ENCODE assay signal across 11 cellular contexts in the genomic region with DNA sequence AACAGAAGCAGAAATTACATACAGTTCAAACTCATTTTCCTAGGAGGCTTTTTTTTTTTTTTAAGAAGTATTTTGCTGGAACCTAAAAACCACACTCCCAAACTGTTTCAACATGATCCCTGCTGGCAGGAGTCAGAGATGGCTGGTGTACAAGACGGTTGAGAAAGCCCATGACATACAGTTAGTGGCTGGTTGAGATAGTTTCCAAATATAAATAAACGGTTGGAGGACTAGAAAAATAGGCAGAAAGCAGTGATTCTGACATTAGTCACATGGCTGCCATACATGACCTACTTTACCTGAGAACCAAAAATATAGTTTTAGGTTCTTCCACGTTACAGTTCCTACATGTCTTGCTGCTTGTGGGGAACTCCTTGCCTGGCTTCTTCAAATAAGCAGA. TPM values are rescaled to one million over a fixed set of nuclear protein-coding genes. Genes with fewer than 3 reads are reported as not detected.
DNase-seq lines count a peak whose midpoint lies in the region; ATAC-seq and TF ChIP-seq lines count a peak whose summit lies in the region.
"Had no signal": no experiment of that assay in that cellular context is flagged by ENCODE, and none has a peak within 500 bp of the region (broad histone marks: within the 10 kb centered on the region; RNA-seq: fewer than 3 reads in every experiment).

No MANE protein-coding gene starts in this region.

- ATAC-seq in heart left ventricle (peak; percentile 38 to 69 (median 46)), GM19467 (IDR thresholded peaks at IDR 0.05; ENCODE audit: unreplicated experiment) (no peak), GM21390 (IDR thresholded peaks at IDR 0.05; ENCODE audit: unreplicated experiment) (no peak)

- DNase-seq in GOT3 (lab: John Stamatoyannopoulos, UW) (peak; percentile 29), SKM-1 treated with dmso at 0.1 percent for 144 hours (lab: John Stamatoyannopoulos, UW; ENCODE audit: unreplicated experiment) (peak; percentile 49), heart left ventricle (peak in 3 of 5 donors; percentile 29 to 51 (median 36)), suprapubic skin (ENCODE audit: low spot score in 2 of 2) (no peak), OCI-M2 (lab: John Stamatoyannopoulos, UW; ENCODE audit: unreplicated experiment) (no peak)
- no peak for DNase-seq in activated T-helper 2 cell treated with anti-CD3 and anti-CD28 coated beads, Interferon-gamma antibody, Interleukin-2, Interleukin-4, amounts not matched to agents 10 μg/mL and 5 μg/mL and 100 μg/mL, durations not matched to agents 14 hours and 24 hours and 36 hours (ENCODE audit: low spot score)
- DNase-seq: activated T-cell treated with anti-CD3 and anti-CD28 coated beads, Interleukin-2, amount 50 U/mL, for 48 hours; effector CD8-positive, alpha-beta T cell; retina had no signal

- no peak for TF ChIP-seq CTCF in heart left ventricle (IDR thresholded peaks at IDR 0.05)
- TF ChIP-seq CTCF in suprapubic skin (IDR thresholded peaks at IDR 0.05), result no peak

- no peaks in the 10 kb centered on the region for H3K36me3 Mint-ChIP-seq in activated T-helper 2 cell treated with anti-CD3 and anti-CD28 coated beads, Interferon-gamma antibody, Interleukin-2, Interleukin-4, amounts not matched to agents 10 μg/mL and 5 μg/mL and 100 μg/mL, durations not matched to agents 14 hours and 24 hours and 36 hours (ENCODE audit: low read depth)

- H3K27ac Mint-ChIP-seq in activated T-helper 2 cell treated with anti-CD3 and anti-CD28 coated beads, Interferon-gamma antibody, Interleukin-2, Interleukin-4, amounts not matched to agents 10 μg/mL and 5 μg/mL and 100 μg/mL, durations not matched to agents 14 hours and 24 hours and 36 hours, result no peak overlapping the region

- intact Hi-C loops in heart left ventricle (cut with DNase I), result loop anchor here in 8 of 10 donors (5.0 to 10.0 kb wide), 7 partner anchors 51 to 501 kb away; partner anchors contain the start of gene MYO10 (in 4 of the 8)
- intact Hi-C loops in activated T-helper 2 cell treated with anti-CD3 and anti-CD28 coated beads, Interferon-gamma antibody, Interleukin-2, Interleukin-4, amounts not matched to agents 10 μg/mL and 5 μg/mL and 100 μg/mL, durations not matched to agents 14 hours and 24 hours and 36 hours (cut with micrococcal nuclease), result loop anchor here (10.0 kb wide), 1 partner anchor 491 kb away; no protein-coding TSS in a partner anchor

- H3K9me3 ChIP-seq in heart left ventricle (no peaks in the 10 kb centered on the region), suprapubic skin (no peaks in the 10 kb centered on the region)

- H3K4me3 ChIP-seq in heart left ventricle, result no peak overlapping the region
- H3K4me3 ChIP-seq in suprapubic skin, result no peak overlapping the region

- TF ChIP-seq POLR2A in heart left ventricle (IDR thresholded peaks at IDR 0.05), result no peak
- no peak for TF ChIP-seq POLR2A in suprapubic skin (IDR thresholded peaks at IDR 0.05)

- peaks cover 2% of the 10 kb centered on the region for H3K4me1 Mint-ChIP-seq in activated T-helper 2 cell treated with anti-CD3 and anti-CD28 coated beads, Interferon-gamma antibody, Interleukin-2, Interleukin-4, amounts not matched to agents 10 μg/mL and 5 μg/mL and 100 μg/mL, durations not matched to agents 14 hours and 24 hours and 36 hours (ENCODE audit: low read depth)

- no peak overlapping the region for H3K4me3 Mint-ChIP-seq in activated T-helper 2 cell treated with anti-CD3 and anti-CD28 coated beads, Interferon-gamma antibody, Interleukin-2, Interleukin-4, amounts not matched to agents 10 μg/mL and 5 μg/mL and 100 μg/mL, durations not matched to agents 14 hours and 24 hours and 36 hours (ENCODE audit: low read depth)

- H3K27ac ChIP-seq in heart left ventricle, result peak overlapping the region in 1 of 12 donors; percentile 32
- peak overlapping the region; percentile 48 for H3K27ac ChIP-seq in suprapubic skin

- H3K27me3 ChIP-seq in heart left ventricle, result no peaks in the 10 kb centered on the region
- H3K27me3 ChIP-seq in suprapubic skin, result no peaks in the 10 kb centered on the region

- H3K4me1 ChIP-seq in heart left ventricle, result peaks cover 0 to 16% (median 6%) of the 10 kb centered on the region in 12 donors
- peaks cover 36% of the 10 kb centered on the region for H3K4me1 ChIP-seq in suprapubic skin

- no peaks in the 10 kb centered on the region for H3K27me3 Mint-ChIP-seq in activated T-helper 2 cell treated with anti-CD3 and anti-CD28 coated beads, Interferon-gamma antibody, Interleukin-2, Interleukin-4, amounts not matched to agents 10 μg/mL and 5 μg/mL and 100 μg/mL, durations not matched to agents 14 hours and 24 hours and 36 hours (ENCODE audit: low read depth)

- WGBS in heart left ventricle, 4 donors, result 70 to 77% (median 72%) methylated on average over 3 of the region's 3 CpGs
- 30% methylated on average over 3 of the region's 3 CpGs for WGBS in suprapubic skin

- no peaks in the 10 kb centered on the region for H3K36me3 ChIP-seq in heart left ventricle
- H3K36me3 ChIP-seq in suprapubic skin, result no peaks in the 10 kb centered on the region

- no peaks in the 10 kb centered on the region for H3K9me3 Mint-ChIP-seq in activated T-helper 2 cell treated with anti-CD3 and anti-CD28 coated beads, Interferon-gamma antibody, Interleukin-2, Interleukin-4, amounts not matched to agents 10 μg/mL and 5 μg/mL and 100 μg/mL, durations not matched to agents 14 hours and 24 hours and 36 hours

- no peak for TF ChIP-seq EP300 in suprapubic skin (IDR thresholded peaks at IDR 0.05)

RNA-seq across cellular contexts. Expression of gene BASP1, which starts 31.7 kb away (rescaled TPM):
- 10 to 100 TPM in 1 of 9 donors, 1 to 10 TPM in 7, under 1 TPM in 1; 0.66 to 13.6 (median 3.0) TPM for total RNA-seq in heart left ventricle
- polyA plus RNA-seq in heart left ventricle, result 1 to 10 TPM; 1.3 to 2.1 TPM
- 10 to 100 TPM; 20.7 to 31.9 (median 26.2) TPM for total RNA-seq in suprapubic skin
- total RNA-seq in activated T-helper 2 cell treated with anti-CD3 and anti-CD28 coated beads, Interferon-gamma antibody, Interleukin-2, Interleukin-4, amounts not matched to agents 10 μg/mL and 5 μg/mL and 100 μg/mL, durations not matched to agents 14 hours and 24 hours and 36 hours, result 0.64 and 0.73 TPM in 2 replicates

Comparison
In these comparisons a context has a peak if more than half of its experiments do, and no peak if none do; other contexts are left out.
1. DNase-seq: peak in GOT3 (single experiment), SKM-1 treated with dmso at 0.1 percent for 144 hours (single experiment) and heart left ventricle (3 of 5); none in suprapubic skin (0 of 2), activated T-helper 2 cell treated with anti-CD3 and anti-CD28 coated beads, Interferon-gamma antibody, Interleukin-2, Interleukin-4, amounts not matched to agents 10 μg/mL and 5 μg/mL and 100 μg/mL, durations not matched to agents 14 hours and 24 hours and 36 hours (single experiment) and OCI-M2 (single experiment).
2. ATAC-seq: peak in heart left ventricle (4 of 4); none in GM19467 (single experiment) and GM21390 (single experiment).